Comparison of ENCODE assay signal across 7 cellular contexts in the genomic region with DNA sequence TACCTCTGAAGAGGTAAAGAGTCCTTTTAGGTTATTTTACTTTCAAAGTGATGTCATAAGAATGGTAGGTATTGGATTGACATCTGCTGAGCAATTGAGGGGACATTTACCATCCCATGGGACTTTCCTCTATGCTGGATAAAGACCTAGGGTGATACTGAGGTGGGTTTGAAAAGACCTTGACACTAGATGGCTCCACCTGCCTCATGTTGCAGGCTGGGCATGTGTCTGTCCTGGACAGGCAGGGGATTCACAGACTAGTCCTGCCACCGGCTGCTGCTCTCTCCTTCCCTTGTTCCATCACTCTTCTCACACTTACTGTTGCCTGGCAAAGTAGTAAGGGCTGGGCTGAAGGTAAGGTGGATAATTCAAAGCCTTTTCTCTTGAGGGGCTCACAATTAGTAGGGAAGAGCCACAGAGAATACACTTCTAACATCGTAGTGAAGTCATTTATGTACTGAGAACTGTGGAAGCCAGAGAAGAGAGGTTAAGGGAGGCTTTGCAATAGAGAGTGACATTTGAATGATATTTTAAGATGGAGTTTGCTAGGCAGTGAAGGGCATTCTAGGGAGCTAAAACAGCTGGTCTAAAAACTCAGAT. TPM values are rescaled to one million over a fixed set of nuclear protein-coding genes. Genes with fewer than 3 reads are reported as not detected.
DNase-seq lines count a peak whose midpoint lies in the region; ATAC-seq and TF ChIP-seq lines count a peak whose summit lies in the region.

No MANE protein-coding gene starts in this region.

- ATAC-seq in GM19351 (IDR thresholded peaks at IDR 0.05; ENCODE audit: unreplicated experiment) (peak; percentile 61), HG03280 (IDR thresholded peaks at IDR 0.05; ENCODE audit: unreplicated experiment) (peak; percentile 68), Panc1 (peak; percentile 93)
- ATAC-seq in naive thymus-derived CD4-positive, alpha-beta T cell = peak; percentile 27

- H3K4me1 Mint-ChIP-seq in endothelial cell (ENCODE audit: unreplicated experiment) = peaks cover 50% of the 10 kb centered on the region
- peaks cover 6 to 36% (median 19%) of the 10 kb centered on the region in 7 donors for H3K4me1 Mint-ChIP-seq in naive thymus-derived CD4-positive, alpha-beta T cell

- TF ChIP-seq CTCF in Panc1 (IDR thresholded peaks at IDR 0.05) = peak; percentile 54
- no peak for TF ChIP-seq CTCF in endothelial cell (IDR thresholded peaks at IDR 0.05; ENCODE audit: unreplicated experiment)

- no peaks in the 10 kb centered on the region for H3K36me3 Mint-ChIP-seq in endothelial cell (ENCODE audit: low read depth, unreplicated experiment)
- peaks cover 0 to 11% (median 4%) of the 10 kb centered on the region in 5 donors for H3K36me3 Mint-ChIP-seq in naive thymus-derived CD4-positive, alpha-beta T cell

- peaks cover 6% of the 10 kb centered on the region for H3K27me3 Mint-ChIP-seq in endothelial cell (ENCODE audit: unreplicated experiment)
- H3K27me3 Mint-ChIP-seq in naive thymus-derived CD4-positive, alpha-beta T cell = no peaks in the 10 kb centered on the region

- no peaks in the 10 kb centered on the region for H3K36me3 ChIP-seq in Panc1 (ENCODE audit: control insufficient read depth, insufficient read depth, low read length)
- no peaks in the 10 kb centered on the region for H3K36me3 ChIP-seq in naive thymus-derived CD4-positive, alpha-beta T cell (ENCODE audit: control insufficient read depth in 2 of 3, insufficient read depth in 3 of 3, low read length in 3 of 3)

- DNase-seq in GF-D8 (lab: John Stamatoyannopoulos, UW) = peak; percentile 28
- DNase-seq in Panc1 (ENCODE audit: low read depth, low spot score) = no peak
- peak; percentile 40 for DNase-seq in endothelial cell (ENCODE audit: low spot score)
- DNase-seq in naive thymus-derived CD4-positive, alpha-beta T cell = peak in 1 of 9 donors; percentile 11
- no peak for DNase-seq in amniotic stem cell (lab: John Stamatoyannopoulos, UW)

- H3K4me1 ChIP-seq in Panc1 (ENCODE audit: control insufficient read depth, insufficient read depth, low read length) = no peaks in the 10 kb centered on the region
- H3K4me1 ChIP-seq in naive thymus-derived CD4-positive, alpha-beta T cell (ENCODE audit: control insufficient read depth in 2 of 2, insufficient read depth in 2 of 2, low read length in 2 of 2) = no peaks in the 10 kb centered on the region

- CTCF ChIA-PET in Panc1 (lab: Charles Lee) = interaction anchor here (2.1 kb wide), 1 partner anchor 72 kb away, joined by 11 read pairs; no protein-coding TSS in a partner anchor
- CTCF ChIA-PET in naive thymus-derived CD4-positive, alpha-beta T cell (lab: Charles Lee) = interaction anchor here (1.0 to 1.3 kb wide), 3 partner anchors 11 to 73 kb away, joined by 3 to 8 read pairs (median 3); no protein-coding TSS in a partner anchor

- no peaks in the 10 kb centered on the region for H3K9me3 Mint-ChIP-seq in endothelial cell (ENCODE audit: unreplicated experiment)
- no peaks in the 10 kb centered on the region for H3K9me3 Mint-ChIP-seq in naive thymus-derived CD4-positive, alpha-beta T cell

- in situ Hi-C loops in Panc1 (cut with HindIII; ENCODE audit: low pct_unique_long_range_greater_than_20kb, low sequenced_read_pairs) = no loop called here

- POLR2A ChIA-PET in Panc1 (lab: Charles Lee) = no interaction called here
- POLR2A ChIA-PET in naive thymus-derived CD4-positive, alpha-beta T cell (lab: Charles Lee) = no interaction called here

- H3K9me3 ChIP-seq in Panc1 (ENCODE audit: control insufficient read depth, insufficient read depth, low read depth, low read length) = no peaks in the 10 kb centered on the region
- H3K9me3 ChIP-seq in naive thymus-derived CD4-positive, alpha-beta T cell (ENCODE audit: control insufficient read depth in 2 of 3, low read length in 3 of 3) = no peaks in the 10 kb centered on the region

- H3K4me3 Mint-ChIP-seq in endothelial cell (ENCODE audit: unreplicated experiment) = no peak overlapping the region
- H3K4me3 Mint-ChIP-seq in naive thymus-derived CD4-positive, alpha-beta T cell = no peak overlapping the region

- intact Hi-C loops in Panc1 (cut with micrococcal nuclease; ENCODE audit: unreplicated experiment) = loop anchor here (1.0 kb wide), 1 partner anchor 72 kb away; no protein-coding TSS in a partner anchor
- intact Hi-C loops in naive thymus-derived CD4-positive, alpha-beta T cell (cut with micrococcal nuclease) = loop anchor here in 1 of 2 donors (2.0 kb wide), 1 partner anchor 110 kb away; no protein-coding TSS in a partner anchor

- no peak overlapping the region for H3K27ac Mint-ChIP-seq in endothelial cell (ENCODE audit: unreplicated experiment)
- peak overlapping the region in 3 of 9 donors; percentile 7 to 60 (median 51) for H3K27ac Mint-ChIP-seq in naive thymus-derived CD4-positive, alpha-beta T cell

- BruUV-seq in Panc1 (replicated peaks; lab: Mats Ljungman, UMichigan) = no TSS peak

- no peak overlapping the region for H3K4me3 ChIP-seq in Panc1 (ENCODE audit: low read depth in 2 of 2, low read length in 2 of 2)
- H3K4me3 ChIP-seq in naive thymus-derived CD4-positive, alpha-beta T cell (ENCODE audit: low read length) = no peak overlapping the region

- no peak overlapping the region for H3K27ac ChIP-seq in Panc1 (ENCODE audit: low read length)
- no peak overlapping the region for H3K27ac ChIP-seq in naive thymus-derived CD4-positive, alpha-beta T cell (ENCODE audit: low read depth, low read length)

- no peaks in the 10 kb centered on the region for H3K27me3 ChIP-seq in Panc1 (ENCODE audit: control insufficient read depth, insufficient read depth, low read length)
- no peaks in the 10 kb centered on the region for H3K27me3 ChIP-seq in naive thymus-derived CD4-positive, alpha-beta T cell (ENCODE audit: control insufficient read depth in 2 of 2, insufficient read depth in 2 of 2, low read length in 2 of 2)

RNA-seq across cellular contexts. Expression of a gene that starts 27.7 kb away (rescaled TPM):
- total RNA-seq in Panc1 (2021; ENCODE audit: unreplicated experiment) = 38.4 TPM
- 36.8 TPM for polyA plus RNA-seq in Panc1 (2012; ENCODE audit: insufficient read length)
- total RNA-seq in endothelial cell (ENCODE audit: unreplicated experiment) = 48.2 TPM
- total RNA-seq in naive thymus-derived CD4-positive, alpha-beta T cell = 10 to 100 TPM; 13.2 to 30.4 (median 20.4) TPM
- polyA plus RNA-seq in naive thymus-derived CD4-positive, alpha-beta T cell = 1 to 10 TPM; 4.8 to 5.8 TPM

Comparison
In these comparisons a context has a peak if more than half of its experiments do, and no peak if none do; other contexts are left out.
1. DNase-seq: peak in GF-D8 (single experiment) and endothelial cell (single experiment); none in Panc1 (single experiment) and amniotic stem cell (single experiment).
2. ATAC-seq: peak in every context shown above with its lines; median percentile 93 in Panc1; 68 in HG03280; 61 in GM19351; 27 in naive thymus-derived CD4-positive, alpha-beta T cell.